8 cellular contexts compared by ENCODE assay signal in the genomic region with DNA sequence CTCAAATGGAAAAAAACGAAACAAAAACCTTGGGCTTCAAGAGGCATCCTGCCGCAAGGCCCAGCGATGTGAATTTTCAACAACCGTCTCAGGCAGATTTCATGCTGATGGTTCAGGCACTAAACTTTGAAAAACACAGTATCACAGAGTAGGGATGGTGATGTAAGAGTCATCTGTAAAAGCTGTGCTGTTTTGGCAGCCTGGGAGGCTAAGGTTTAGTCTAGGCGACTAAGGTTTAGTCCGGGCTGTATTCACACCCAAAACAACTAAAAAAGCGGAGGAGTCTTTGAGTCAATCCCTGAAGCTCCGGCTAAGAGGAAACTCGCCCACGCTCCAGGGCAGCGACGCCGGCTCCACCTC. TPM values are rescaled to one million over a fixed set of nuclear protein-coding genes. Genes with fewer than 3 reads are reported as not detected.
DNase-seq lines count a peak whose midpoint lies in the region; ATAC-seq and TF ChIP-seq lines count a peak whose summit lies in the region.

No MANE protein-coding gene starts in this region.

- H3K4me1 ChIP-seq in body of pancreas = peaks cover 42% of the 10 kb centered on the region
- peaks cover 18% of the 10 kb centered on the region for H3K4me1 ChIP-seq in lower lobe of right lung
- H3K4me1 ChIP-seq in upper lobe of left lung = peaks cover 5 to 21% (median 11%) of the 10 kb centered on the region in 4 donors

- 2 to 5% methylated on average over 13 of the region's 13 CpGs for WGBS in body of pancreas, 2 donors
- 6 to 12% methylated on average over 7 to 13 of the region's 13 CpGs for WGBS in upper lobe of left lung, 2 donors

- H3K9me3 Mint-ChIP-seq in activated naive CD4-positive, alpha-beta T cell treated with anti-CD3 and anti-CD28 coated beads, Interleukin-2, amount 10 ng/mL, durations not matched to agents 7 days and 5 days = no peaks in the 10 kb centered on the region

- H3K36me3 Mint-ChIP-seq in activated naive CD4-positive, alpha-beta T cell treated with anti-CD3 and anti-CD28 coated beads, Interleukin-2, amount 10 ng/mL, durations not matched to agents 7 days and 5 days = peaks cover 6% of the 10 kb centered on the region

- peak overlapping the region; percentile 89 for H3K4me3 Mint-ChIP-seq in activated naive CD4-positive, alpha-beta T cell treated with anti-CD3 and anti-CD28 coated beads, Interleukin-2, amount 10 ng/mL, durations not matched to agents 7 days and 5 days

- ATAC-seq in body of pancreas (peak; percentile 31), lower lobe of right lung (no peak), upper lobe of left lung (ENCODE audit: low FRiP score in 2 of 2) (no peak), GM19328 (IDR thresholded peaks at IDR 0.05; ENCODE audit: unreplicated experiment) (no peak), HG02938 (IDR thresholded peaks at IDR 0.05; ENCODE audit: unreplicated experiment) (no peak)

- no peaks in the 10 kb centered on the region for H3K9me3 ChIP-seq in body of pancreas
- no peaks in the 10 kb centered on the region for H3K9me3 ChIP-seq in lower lobe of right lung
- H3K9me3 ChIP-seq in upper lobe of left lung = no peaks in the 10 kb centered on the region

- peak overlapping the region; percentile 72 to 91 for H3K4me3 ChIP-seq in body of pancreas
- peak overlapping the region; percentile 73 for H3K4me3 ChIP-seq in lower lobe of right lung
- H3K4me3 ChIP-seq in upper lobe of left lung = peak overlapping the region; percentile 73 to 98 (median 78)

- peaks cover 5% of the 10 kb centered on the region for H3K27me3 Mint-ChIP-seq in activated naive CD4-positive, alpha-beta T cell treated with anti-CD3 and anti-CD28 coated beads, Interleukin-2, amount 10 ng/mL, durations not matched to agents 7 days and 5 days

- H3K4me1 Mint-ChIP-seq in activated naive CD4-positive, alpha-beta T cell treated with anti-CD3 and anti-CD28 coated beads, Interleukin-2, amount 10 ng/mL, durations not matched to agents 7 days and 5 days = peaks cover 29% of the 10 kb centered on the region

- no peak for TF ChIP-seq POLR2A in body of pancreas (IDR thresholded peaks at IDR 0.05)
- TF ChIP-seq POLR2A in upper lobe of left lung (IDR thresholded peaks at IDR 0.05) = no peak

- no peak for TF ChIP-seq EP300 in upper lobe of left lung (IDR thresholded peaks at IDR 0.05)

- DNase-seq in activated naive CD4-positive, alpha-beta T cell treated with anti-CD3 and anti-CD28 coated beads, Interleukin-2, amount 10 ng/mL, durations not matched to agents 7 days and 5 days = no peak
- no peak for DNase-seq in activated naive CD4-positive, alpha-beta T cell treated with anti-CD3 and anti-CD28 coated beads, Interleukin-2, amount 50 U/mL, for 16 hours
- no peak for DNase-seq in body of pancreas
- no peak for DNase-seq in lower lobe of right lung
- no peak for DNase-seq in upper lobe of left lung
- DNase-seq in mesenteric fat pad (ENCODE audit: low spot score) = no peak

- no peak for TF ChIP-seq CTCF in body of pancreas (IDR thresholded peaks at IDR 0.05)
- no peak for TF ChIP-seq CTCF in lower lobe of right lung (IDR thresholded peaks at IDR 0.05)
- TF ChIP-seq CTCF in upper lobe of left lung (IDR thresholded peaks at IDR 0.05) = no peak

- CTCF ChIA-PET in activated naive CD4-positive, alpha-beta T cell treated with anti-CD3 and anti-CD28 coated beads, Interleukin-2, amount 10 ng/mL, durations not matched to agents 7 days and 5 days (lab: Charles Lee) = interaction anchor here (1.1 to 1.2 kb wide), 2 partner anchors 230 to 300 kb away, joined by 3 to 4 read pairs; no protein-coding TSS in a partner anchor

- H3K27ac ChIP-seq in body of pancreas = peak overlapping the region; percentile 54 to 81 (median 67)
- H3K27ac ChIP-seq in lower lobe of right lung = peak overlapping the region; percentile 77
- peak overlapping the region; percentile 72 to 88 (median 82) for H3K27ac ChIP-seq in upper lobe of left lung

- intact Hi-C loops in body of pancreas (cut with DNase I) = no loop called here
- intact Hi-C loops in lower lobe of right lung (cut with DNase I) = no loop called here

- no peaks in the 10 kb centered on the region for H3K27me3 ChIP-seq in body of pancreas
- H3K27me3 ChIP-seq in lower lobe of right lung (ENCODE audit: low read depth) = no peaks in the 10 kb centered on the region
- H3K27me3 ChIP-seq in upper lobe of left lung = no peaks in the 10 kb centered on the region

- H3K36me3 ChIP-seq in body of pancreas (replicated peaks in 1 of 2; ENCODE audit: insufficient read depth in 1 of 2, low read depth in 2 of 2) (no peaks in the 10 kb centered on the region), lower lobe of right lung (peaks cover 13% of the 10 kb centered on the region), upper lobe of left lung (peaks cover 0 to 11% (median 0%) of the 10 kb centered on the region in 4 donors)

- peak overlapping the region; percentile 5 for H3K27ac Mint-ChIP-seq in activated naive CD4-positive, alpha-beta T cell treated with anti-CD3 and anti-CD28 coated beads, Interleukin-2, amount 10 ng/mL, durations not matched to agents 7 days and 5 days

RNA-seq across cellular contexts. Expression of gene MINPP1, which starts 0.4 kb away (rescaled TPM):
- 10 to 100 TPM in 1 of 2 donors, 1 to 10 TPM in 1; 8.9 to 18.9 TPM for total RNA-seq in body of pancreas
- total RNA-seq in lower lobe of right lung = 15.6 TPM
- total RNA-seq in upper lobe of left lung = 10 to 100 TPM in 4 of 6 donors, 1 to 10 TPM in 2; 8.0 to 22.2 (median 15.4) TPM
- 12.1 TPM for total RNA-seq in mesenteric fat pad
